In the genomic region with DNA sequence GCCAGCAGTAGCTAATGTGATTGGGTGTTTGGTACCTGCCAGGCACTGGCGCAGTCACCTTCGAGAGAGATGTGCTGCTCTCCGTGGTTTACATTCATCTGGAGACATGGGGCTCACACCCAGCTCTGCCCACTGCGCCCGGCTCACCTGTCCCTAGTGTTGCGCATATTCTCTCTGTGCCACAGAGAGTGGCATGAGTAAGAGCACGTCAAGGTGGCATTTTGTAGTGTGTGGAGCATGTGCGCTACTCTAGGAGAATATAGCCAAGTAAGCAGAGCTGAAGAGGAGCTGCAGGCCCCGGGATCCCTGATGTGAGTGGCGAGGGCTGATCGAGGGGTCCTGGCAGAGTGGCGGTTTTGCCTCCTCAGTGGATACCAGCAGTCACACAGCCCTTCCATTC, we compare ENCODE assay signal across 1 cellular context.
TF ChIP-seq lines count a peak whose summit lies in the region.

No MANE protein-coding gene starts in this region.

TF ChIP-seq in GM12878, 131 proteins besides CTCF, POLR2A, EP300 and RAD21 (continued from another document):
- TF ChIP-seq, protein P1, sequence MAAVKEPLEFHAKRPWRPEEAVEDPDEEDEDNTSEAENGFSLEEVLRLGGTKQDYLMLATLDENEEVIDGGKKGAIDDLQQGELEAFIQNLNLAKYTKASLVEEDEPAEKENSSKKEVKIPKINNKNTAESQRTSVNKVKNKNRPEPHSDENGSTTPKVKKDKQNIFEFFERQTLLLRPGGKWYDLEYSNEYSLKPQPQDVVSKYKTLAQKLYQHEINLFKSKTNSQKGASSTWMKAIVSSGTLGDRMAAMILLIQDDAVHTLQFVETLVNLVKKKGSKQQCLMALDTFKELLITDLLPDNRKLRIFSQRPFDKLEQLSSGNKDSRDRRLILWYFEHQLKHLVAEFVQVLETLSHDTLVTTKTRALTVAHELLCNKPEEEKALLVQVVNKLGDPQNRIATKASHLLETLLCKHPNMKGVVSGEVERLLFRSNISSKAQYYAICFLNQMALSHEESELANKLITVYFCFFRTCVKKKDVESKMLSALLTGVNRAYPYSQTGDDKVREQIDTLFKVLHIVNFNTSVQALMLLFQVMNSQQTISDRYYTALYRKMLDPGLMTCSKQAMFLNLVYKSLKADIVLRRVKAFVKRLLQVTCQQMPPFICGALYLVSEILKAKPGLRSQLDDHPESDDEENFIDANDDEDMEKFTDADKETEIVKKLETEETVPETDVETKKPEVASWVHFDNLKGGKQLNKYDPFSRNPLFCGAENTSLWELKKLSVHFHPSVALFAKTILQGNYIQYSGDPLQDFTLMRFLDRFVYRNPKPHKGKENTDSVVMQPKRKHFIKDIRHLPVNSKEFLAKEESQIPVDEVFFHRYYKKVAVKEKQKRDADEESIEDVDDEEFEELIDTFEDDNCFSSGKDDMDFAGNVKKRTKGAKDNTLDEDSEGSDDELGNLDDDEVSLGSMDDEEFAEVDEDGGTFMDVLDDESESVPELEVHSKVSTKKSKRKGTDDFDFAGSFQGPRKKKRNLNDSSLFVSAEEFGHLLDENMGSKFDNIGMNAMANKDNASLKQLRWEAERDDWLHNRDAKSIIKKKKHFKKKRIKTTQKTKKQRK (IDR thresholded peaks at IDR 0.05; ENCODE audit: low read depth, low read length): no peak
- TF ChIP-seq MAX (IDR thresholded peaks at IDR 0.05; ENCODE audit: low read depth, low read length) (no peak), EED (IDR thresholded peaks at IDR 0.05; ENCODE audit: low read depth) (no peak), MEF2B (IDR thresholded peaks at IDR 0.05; ENCODE audit: partially characterized antibody, poor library complexity, severe bottlenecking) (no peak), NFYA (IDR thresholded peaks at IDR 0.05; ENCODE audit: borderline replicate concordance, low read depth, low read length) (no peak), HDAC6 (IDR thresholded peaks at IDR 0.05; ENCODE audit: unreplicated experiment) (no peak), POLR2AphosphoS5 (IDR thresholded peaks at IDR 0.05; ENCODE audit: low read length) (no peak), EZH2 (IDR thresholded peaks at IDR 0.05; ENCODE audit: borderline replicate concordance, control insufficient read depth, low read depth, low read length) (no peak), KAT2A (conservative IDR thresholded peaks at IDR 0.05; ENCODE audit: control insufficient read depth, low read depth, low read length) (no peak), NR2F1 (conservative IDR thresholded peaks at IDR 0.05) (no peak), SIN3A (IDR thresholded peaks at IDR 0.05; ENCODE audit: low read depth, low read length) (no peak)
- TF ChIP-seq, protein P2, sequence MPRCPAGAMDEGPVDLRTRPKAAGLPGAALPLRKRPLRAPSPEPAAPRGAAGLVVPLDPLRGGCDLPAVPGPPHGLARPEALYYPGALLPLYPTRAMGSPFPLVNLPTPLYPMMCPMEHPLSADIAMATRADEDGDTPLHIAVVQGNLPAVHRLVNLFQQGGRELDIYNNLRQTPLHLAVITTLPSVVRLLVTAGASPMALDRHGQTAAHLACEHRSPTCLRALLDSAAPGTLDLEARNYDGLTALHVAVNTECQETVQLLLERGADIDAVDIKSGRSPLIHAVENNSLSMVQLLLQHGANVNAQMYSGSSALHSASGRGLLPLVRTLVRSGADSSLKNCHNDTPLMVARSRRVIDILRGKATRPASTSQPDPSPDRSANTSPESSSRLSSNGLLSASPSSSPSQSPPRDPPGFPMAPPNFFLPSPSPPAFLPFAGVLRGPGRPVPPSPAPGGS (IDR thresholded peaks at IDR 0.05; ENCODE audit: borderline replicate concordance, insufficient read depth, low read depth, low read length, poor library complexity, severe bottlenecking): no peak
- TF ChIP-seq, protein P3, sequence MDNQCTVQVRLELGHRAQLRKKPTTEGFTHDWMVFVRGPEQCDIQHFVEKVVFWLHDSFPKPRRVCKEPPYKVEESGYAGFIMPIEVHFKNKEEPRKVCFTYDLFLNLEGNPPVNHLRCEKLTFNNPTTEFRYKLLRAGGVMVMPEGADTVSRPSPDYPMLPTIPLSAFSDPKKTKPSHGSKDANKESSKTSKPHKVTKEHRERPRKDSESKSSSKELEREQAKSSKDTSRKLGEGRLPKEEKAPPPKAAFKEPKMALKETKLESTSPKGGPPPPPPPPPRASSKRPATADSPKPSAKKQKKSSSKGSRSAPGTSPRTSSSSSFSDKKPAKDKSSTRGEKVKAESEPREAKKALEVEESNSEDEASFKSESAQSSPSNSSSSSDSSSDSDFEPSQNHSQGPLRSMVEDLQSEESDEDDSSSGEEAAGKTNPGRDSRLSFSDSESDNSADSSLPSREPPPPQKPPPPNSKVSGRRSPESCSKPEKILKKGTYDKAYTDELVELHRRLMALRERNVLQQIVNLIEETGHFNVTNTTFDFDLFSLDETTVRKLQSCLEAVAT (IDR thresholded peaks at IDR 0.05): no peak
- TF ChIP-seq, protein P4, sequence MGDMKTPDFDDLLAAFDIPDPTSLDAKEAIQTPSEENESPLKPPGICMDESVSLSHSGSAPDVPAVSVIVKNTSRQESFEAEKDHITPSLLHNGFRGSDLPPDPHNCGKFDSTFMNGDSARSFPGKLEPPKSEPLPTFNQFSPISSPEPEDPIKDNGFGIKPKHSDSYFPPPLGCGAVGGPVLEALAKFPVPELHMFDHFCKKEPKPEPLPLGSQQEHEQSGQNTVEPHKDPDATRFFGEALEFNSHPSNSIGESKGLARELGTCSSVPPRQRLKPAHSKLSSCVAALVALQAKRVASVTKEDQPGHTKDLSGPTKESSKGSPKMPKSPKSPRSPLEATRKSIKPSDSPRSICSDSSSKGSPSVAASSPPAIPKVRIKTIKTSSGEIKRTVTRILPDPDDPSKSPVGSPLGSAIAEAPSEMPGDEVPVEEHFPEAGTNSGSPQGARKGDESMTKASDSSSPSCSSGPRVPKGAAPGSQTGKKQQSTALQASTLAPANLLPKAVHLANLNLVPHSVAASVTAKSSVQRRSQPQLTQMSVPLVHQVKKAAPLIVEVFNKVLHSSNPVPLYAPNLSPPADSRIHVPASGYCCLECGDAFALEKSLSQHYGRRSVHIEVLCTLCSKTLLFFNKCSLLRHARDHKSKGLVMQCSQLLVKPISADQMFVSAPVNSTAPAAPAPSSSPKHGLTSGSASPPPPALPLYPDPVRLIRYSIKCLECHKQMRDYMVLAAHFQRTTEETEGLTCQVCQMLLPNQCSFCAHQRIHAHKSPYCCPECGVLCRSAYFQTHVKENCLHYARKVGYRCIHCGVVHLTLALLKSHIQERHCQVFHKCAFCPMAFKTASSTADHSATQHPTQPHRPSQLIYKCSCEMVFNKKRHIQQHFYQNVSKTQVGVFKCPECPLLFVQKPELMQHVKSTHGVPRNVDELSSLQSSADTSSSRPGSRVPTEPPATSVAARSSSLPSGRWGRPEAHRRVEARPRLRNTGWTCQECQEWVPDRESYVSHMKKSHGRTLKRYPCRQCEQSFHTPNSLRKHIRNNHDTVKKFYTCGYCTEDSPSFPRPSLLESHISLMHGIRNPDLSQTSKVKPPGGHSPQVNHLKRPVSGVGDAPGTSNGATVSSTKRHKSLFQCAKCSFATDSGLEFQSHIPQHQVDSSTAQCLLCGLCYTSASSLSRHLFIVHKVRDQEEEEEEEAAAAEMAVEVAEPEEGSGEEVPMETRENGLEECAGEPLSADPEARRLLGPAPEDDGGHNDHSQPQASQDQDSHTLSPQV (IDR thresholded peaks at IDR 0.05): no peak
- TF ChIP-seq, protein P5, sequence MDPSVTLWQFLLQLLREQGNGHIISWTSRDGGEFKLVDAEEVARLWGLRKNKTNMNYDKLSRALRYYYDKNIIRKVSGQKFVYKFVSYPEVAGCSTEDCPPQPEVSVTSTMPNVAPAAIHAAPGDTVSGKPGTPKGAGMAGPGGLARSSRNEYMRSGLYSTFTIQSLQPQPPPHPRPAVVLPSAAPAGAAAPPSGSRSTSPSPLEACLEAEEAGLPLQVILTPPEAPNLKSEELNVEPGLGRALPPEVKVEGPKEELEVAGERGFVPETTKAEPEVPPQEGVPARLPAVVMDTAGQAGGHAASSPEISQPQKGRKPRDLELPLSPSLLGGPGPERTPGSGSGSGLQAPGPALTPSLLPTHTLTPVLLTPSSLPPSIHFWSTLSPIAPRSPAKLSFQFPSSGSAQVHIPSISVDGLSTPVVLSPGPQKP (IDR thresholded peaks at IDR 0.05; ENCODE audit: low read depth, low read length): no peak
